16 cellular contexts compared by ENCODE assay signal in the genomic region with DNA sequence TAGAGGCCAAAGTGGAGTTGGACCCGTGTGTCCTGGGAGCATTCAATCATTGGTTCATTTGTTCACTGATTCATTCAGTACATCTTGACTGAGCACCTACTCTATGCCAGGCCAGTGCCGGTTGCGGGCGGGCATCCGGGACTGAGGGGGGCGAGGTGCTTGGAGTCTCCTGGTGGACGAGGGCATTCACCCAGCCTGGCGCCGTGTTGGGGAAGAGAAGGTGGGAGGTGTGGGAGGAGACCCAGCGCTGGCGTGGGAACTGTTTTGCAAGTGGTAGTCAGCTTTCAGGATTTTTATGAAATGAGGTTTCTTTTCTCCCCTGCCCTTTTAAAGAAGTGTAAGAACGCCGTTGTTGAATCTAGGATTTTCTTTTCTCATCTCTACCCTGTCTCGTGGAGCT. TPM values are rescaled to one million over a fixed set of nuclear protein-coding genes. Genes with fewer than 3 reads are reported as not detected.
DNase-seq lines count a peak whose midpoint lies in the region; ATAC-seq, FAIRE-seq and TF ChIP-seq lines count a peak whose summit lies in the region.
"Had no signal": no experiment of that assay in that cellular context is flagged by ENCODE, and none has a peak within 500 bp of the region (broad histone marks: within the 10 kb centered on the region; RNA-seq: fewer than 3 reads in every experiment).

No MANE protein-coding gene starts in this region.

- no peaks in the 10 kb centered on the region for H3K27me3 ChIP-seq in BLaER1 treated with 17β-estradiol and CSF1 and Interleukin-3, amounts not matched to agents 10 nM and 100 nM
- no peaks in the 10 kb centered on the region for H3K27me3 ChIP-seq in mesenchymal stem cell (ENCODE audit: control insufficient read depth in 1 of 2, insufficient read depth in 1 of 2, low read length in 2 of 2)
- H3K27me3 ChIP-seq in sigmoid colon, result no peaks in the 10 kb centered on the region
- H3K27me3 ChIP-seq: upper lobe of right lung had no signal

- no peak overlapping the region for H3K4me3 Mint-ChIP-seq in activated naive CD8-positive, alpha-beta T cell treated with anti-CD3 and anti-CD28 coated beads, Interleukin-2, amount 50 U/mL, for 24 hours
- H3K4me3 Mint-ChIP-seq: CD4-positive, alpha-beta T cell had no signal

- no peak for ATAC-seq in GM19035 (IDR thresholded peaks at IDR 0.05; ENCODE audit: unreplicated experiment)
- ATAC-seq in activated naive CD8-positive, alpha-beta T cell treated with anti-CD3 and anti-CD28 coated beads, Interleukin-2, amount 50 U/mL, for 24 hours, result no peak
- ATAC-seq: Panc1, upper lobe of right lung had no signal

- peaks cover 4% of the 10 kb centered on the region for H3K27me3 Mint-ChIP-seq in activated naive CD8-positive, alpha-beta T cell treated with anti-CD3 and anti-CD28 coated beads, Interleukin-2, amount 50 U/mL, for 24 hours

- peaks cover 0 to 85% (median 62%) of the 10 kb centered on the region in 11 experiments; a peak in 15 of 22 replicates for H4K20me1 ChIP-seq in BLaER1 treated with 17β-estradiol and CSF1 and Interleukin-3, amounts not matched to agents 10 nM and 100 nM

- no peaks in the 10 kb centered on the region for H3K9me3 ChIP-seq in BLaER1 treated with 17β-estradiol and CSF1 and Interleukin-3, amounts not matched to agents 10 nM and 100 nM (replicated peaks in 1 of 11)
- H3K9me3 ChIP-seq in mesenchymal stem cell (ENCODE audit: control insufficient read depth, low read length), result no peaks in the 10 kb centered on the region
- H3K9me3 ChIP-seq in sigmoid colon, result no peaks in the 10 kb centered on the region
- H3K9me3 ChIP-seq: upper lobe of right lung had no signal

- TF ChIP-seq CTCF in sigmoid colon (IDR thresholded peaks at IDR 0.05), result no peak

- H4K8ac ChIP-seq in mesenchymal stem cell (ENCODE audit: low read length), result no peak overlapping the region

- H3K4ac ChIP-seq in mesenchymal stem cell (ENCODE audit: low read depth in 1 of 2, low read length in 2 of 2), result no peak overlapping the region

- H3K36me3 Mint-ChIP-seq in activated naive CD8-positive, alpha-beta T cell treated with anti-CD3 and anti-CD28 coated beads, Interleukin-2, amount 50 U/mL, for 24 hours (ENCODE audit: low read depth), result no peaks in the 10 kb centered on the region

- H2BK5ac ChIP-seq in mesenchymal stem cell (ENCODE audit: low read depth, low read length, poor library complexity, severe bottlenecking), result no peak overlapping the region

- H3K27ac Mint-ChIP-seq in activated naive CD8-positive, alpha-beta T cell treated with anti-CD3 and anti-CD28 coated beads, Interleukin-2, amount 50 U/mL, for 24 hours, result no peak overlapping the region
- H3K27ac Mint-ChIP-seq: CD4-positive, alpha-beta T cell had no signal

- H3K4me2 ChIP-seq in BLaER1 treated with 17β-estradiol and CSF1 and Interleukin-3, amounts not matched to agents 10 nM and 100 nM, result peak overlapping the region; percentile 72 to 91 (median 80)
- H3K4me2 ChIP-seq in mesenchymal stem cell (ENCODE audit: low read length, poor library complexity, severe bottlenecking), result no peak overlapping the region

- no peak for TF ChIP-seq POLR2A in sigmoid colon (IDR thresholded peaks at IDR 0.05)

- H3K4me1 Mint-ChIP-seq in activated naive CD8-positive, alpha-beta T cell treated with anti-CD3 and anti-CD28 coated beads, Interleukin-2, amount 50 U/mL, for 24 hours, result no peaks in the 10 kb centered on the region

- peak overlapping the region in 3 of 10 experiments; percentile 7 to 24 (median 17); a peak in 2 of 20 replicates for H3K4me3 ChIP-seq in BLaER1 treated with 17β-estradiol and CSF1 and Interleukin-3, amounts not matched to agents 10 nM and 100 nM
- H3K4me3 ChIP-seq in mesenchymal stem cell (ENCODE audit: insufficient read depth in 1 of 2, low read depth in 1 of 2, low read length in 2 of 2), result no peak overlapping the region
- H3K4me3 ChIP-seq in sigmoid colon, result no peak overlapping the region
- H3K4me3 ChIP-seq: upper lobe of right lung had no signal

- H3K36me3 ChIP-seq in BLaER1 treated with 17β-estradiol and CSF1 and Interleukin-3, amounts not matched to agents 10 nM and 100 nM, result peaks cover 0 to 14% (median 0%) of the 10 kb centered on the region in 11 experiments; a peak in 6 of 22 replicates
- H3K36me3 ChIP-seq in mesenchymal stem cell (ENCODE audit: control insufficient read depth in 1 of 2, insufficient read depth in 2 of 2, low read depth in 1 of 2, low read length in 2 of 2), result peaks cover 7 to 36% of the 10 kb centered on the region in 2 experiments
- peaks cover 0 to 9% (median 2%) of the 10 kb centered on the region in 4 donors for H3K36me3 ChIP-seq in sigmoid colon
- H3K36me3 ChIP-seq: upper lobe of right lung had no signal

- 83% methylated on average over 14 of the region's 14 CpGs for WGBS in mesenchymal stem cell
- WGBS in sigmoid colon, 2 donors, result 82 to 87% methylated on average over 14 of the region's 14 CpGs

- H3K27ac ChIP-seq in BLaER1 treated with 17β-estradiol and CSF1 and Interleukin-3, amounts not matched to agents 10 nM and 100 nM, result peak overlapping the region in 6 of 11 experiments; percentile 25 to 58 (median 34); a peak in 10 of 22 replicates
- H3K27ac ChIP-seq in caudate nucleus (ENCODE audit: low read depth, low read length), result peak overlapping the region; percentile 36
- H3K27ac ChIP-seq in mesenchymal stem cell (ENCODE audit: low read length, poor library complexity, severe bottlenecking), result peak overlapping the region; percentile 59
- H3K27ac ChIP-seq in sigmoid colon, result peak overlapping the region; percentile 78 to 99 (median 82)
- H3K27ac ChIP-seq: upper lobe of right lung had no signal

- no peaks in the 10 kb centered on the region for H3K9me3 Mint-ChIP-seq in activated naive CD8-positive, alpha-beta T cell treated with anti-CD3 and anti-CD28 coated beads, Interleukin-2, amount 50 U/mL, for 24 hours
- H3K9me3 Mint-ChIP-seq: CD4-positive, alpha-beta T cell had no signal

- H2BK120ac ChIP-seq in mesenchymal stem cell (ENCODE audit: low read depth, low read length), result no peak overlapping the region

- no peak for FAIRE-seq in RCC 7860 (lab: Jason Lieb, UNC)

- peak overlapping the region in 8 of 11 experiments; percentile 12 to 55 (median 26); a peak in 9 of 22 replicates for H3K9ac ChIP-seq in BLaER1 treated with 17β-estradiol and CSF1 and Interleukin-3, amounts not matched to agents 10 nM and 100 nM
- no peak overlapping the region for H3K9ac ChIP-seq in mesenchymal stem cell (ENCODE audit: low read length)

- H3K4me1 ChIP-seq in BLaER1 treated with 17β-estradiol and CSF1 and Interleukin-3, amounts not matched to agents 10 nM and 100 nM, result peaks cover 29 to 75% (median 66%) of the 10 kb centered on the region in 10 experiments
- peaks cover 51% of the 10 kb centered on the region for H3K4me1 ChIP-seq in mesenchymal stem cell (ENCODE audit: control insufficient read depth, insufficient read depth, low read depth, low read length)
- peaks cover 0 to 71% (median 70%) of the 10 kb centered on the region in 4 donors for H3K4me1 ChIP-seq in sigmoid colon
- H3K4me1 ChIP-seq: upper lobe of right lung had no signal

- intact Hi-C loops in sigmoid colon (cut with DNase I), result no loop called here

- no peak overlapping the region for H2BK15ac ChIP-seq in mesenchymal stem cell (ENCODE audit: low read depth, poor library complexity, severe bottlenecking)

- peak overlapping the region; percentile 6 for H2AK5ac ChIP-seq in mesenchymal stem cell (ENCODE audit: low read length, severe bottlenecking)

- no peak overlapping the region for H4K91ac ChIP-seq in mesenchymal stem cell (ENCODE audit: low read length)

- H3K14ac ChIP-seq in mesenchymal stem cell (ENCODE audit: low read length in 2 of 2), result no peak overlapping the region

- DNase-seq in caudate nucleus (lab: John Stamatoyannopoulos, UW), result peak in 3 of 61 donors; percentile 32 to 37 (median 35)
- no peak for DNase-seq in mesenchymal stem cell
- DNase-seq in sigmoid colon, result no peak
- no peak for DNase-seq in RCC 7860 (ENCODE audit: low spot score)
- DNase-seq in activated naive CD8-positive, alpha-beta T cell treated with anti-CD3 and anti-CD28 coated beads, Interleukin-2, amount 50 U/mL, for 24 hours, result no peak
- no peak for DNase-seq in inferior parietal cortex (ENCODE audit: extremely low spot score)
- DNase-seq: activated CD4-positive, alpha-beta T cell treated with anti-CD3 and anti-CD28 coated beads, Interleukin-2, amount 50 U/mL, for 1 hour; CD4-positive, alpha-beta T cell; DMS79 treated with DMSO at 0.1 percent for 48 hours; GOT3; MV-4-11; NCI-H2107; upper lobe of right lung had no signal

- H2BK12ac ChIP-seq in mesenchymal stem cell (ENCODE audit: low read length in 2 of 2), result no peak overlapping the region

- H2AFZ ChIP-seq in mesenchymal stem cell (ENCODE audit: low read depth, low read length), result no peak overlapping the region

- H3K18ac ChIP-seq in mesenchymal stem cell (ENCODE audit: low read depth in 1 of 2, low read length in 2 of 2), result peak overlapping the region in 1 of 2 experiments; percentile 13

- TF ChIP-seq EP300 in sigmoid colon (IDR thresholded peaks at IDR 0.05), result no peak

- no peak overlapping the region for H3K23ac ChIP-seq in mesenchymal stem cell (ENCODE audit: low read length in 2 of 2)

- peaks cover 35% of the 10 kb centered on the region for H3K79me1 ChIP-seq in mesenchymal stem cell (replicated peaks; ENCODE audit: low read length, poor library complexity, severe bottlenecking)

RNA-seq across cellular contexts. Expression of a gene that starts 37.2 kb away (rescaled TPM):
- 38.8 TPM for polyA plus RNA-seq in mesenchymal stem cell (2013, experiment 1 of 2)
- 37.7 TPM for polyA plus RNA-seq in mesenchymal stem cell (2013, experiment 2 of 2)
- total RNA-seq in sigmoid colon, result 100 to 1,000 TPM in 1 of 4 donors, 10 to 100 TPM in 3; 78.5 to 133 (median 96.9) TPM
- 1 to 10 TPM in 2 of 3 donors, under 1 TPM in 1; 0.69 to 8.9 (median 4.2) TPM for polyA plus RNA-seq in sigmoid colon

RNA-seq across cellular contexts. Expression of a gene that starts 56.1 kb away (rescaled TPM):
- polyA plus RNA-seq in mesenchymal stem cell (2013, experiment 1 of 2), result 0.06 TPM
- 0.10 TPM for polyA plus RNA-seq in mesenchymal stem cell (2013, experiment 2 of 2)
- total RNA-seq in sigmoid colon, result 100 to 1,000 TPM in 1 of 4 donors, 10 to 100 TPM in 2, 1 to 10 TPM in 1; 8.2 to 106 (median 35.7) TPM
- 10 to 100 TPM in 1 of 3 donors, 1 to 10 TPM in 2; 3.6 to 44.0 (median 6.0) TPM for polyA plus RNA-seq in sigmoid colon
- total RNA-seq: CD4-positive, alpha-beta T cell had no signal
